In genomic region chr1:115183711-115184259, GRCh38 we compare ENCODE assay signal across 19 cellular contexts.
A peak's percentile ranks its signal among the peaks of the same experiment; 100 is the strongest.
DNase-seq lines count a peak whose midpoint lies in the region; ATAC-seq and TF ChIP-seq lines count a peak whose summit lies in the region.
"Had no signal": no experiment of that assay in that cellular context is flagged by ENCODE, and none has a peak within 500 bp of the region (broad histone marks: within the 10 kb centered on the region; RNA-seq: fewer than 3 reads in every experiment).

No MANE protein-coding gene starts in this region.

- H3K4me3 ChIP-seq in SJSA1 (no peak overlapping the region), heart left ventricle (no peak overlapping the region)
- H3K4me3 ChIP-seq: gastroesophageal sphincter, MG63, Peyer's patch had no signal

- no peak for ATAC-seq in heart left ventricle
- no peak for ATAC-seq in GM21619 (IDR thresholded peaks at IDR 0.05; ENCODE audit: unreplicated experiment)
- no peak for ATAC-seq in HG03354 (IDR thresholded peaks at IDR 0.05; ENCODE audit: poor library complexity, severe bottlenecking, unreplicated experiment)
- ATAC-seq: effector memory CD8-positive, alpha-beta T cell; gastroesophageal sphincter; T-cell had no signal

- no peaks in the 10 kb centered on the region for H3K9me3 ChIP-seq in SJSA1 (replicated peaks)
- H3K9me3 ChIP-seq in heart left ventricle: no peaks in the 10 kb centered on the region
- H3K9me3 ChIP-seq: gastroesophageal sphincter, MG63, Peyer's patch had no signal

- H3K36me3 ChIP-seq in SJSA1: no peaks in the 10 kb centered on the region
- no peaks in the 10 kb centered on the region for H3K36me3 ChIP-seq in heart left ventricle
- H3K36me3 ChIP-seq: gastroesophageal sphincter, MG63, Peyer's patch had no signal

- no peak for TF ChIP-seq POLR2A in heart left ventricle (IDR thresholded peaks at IDR 0.05)

- H3K4me1 ChIP-seq in SJSA1 (replicated peaks) (peaks cover 41% of the 10 kb centered on the region), heart left ventricle (peaks cover 4 to 40% (median 17%) of the 10 kb centered on the region in 12 donors)
- H3K4me1 ChIP-seq: parathyroid adenoma, Peyer's patch had no signal

- 46 to 65% (median 53%) methylated on average over 8 of the region's 8 CpGs for WGBS in heart left ventricle, 4 donors

- H3K27ac ChIP-seq in SJSA1 (peak overlapping the region; percentile 58; the same call in 1 of the 2 replicates), heart left ventricle (peak overlapping the region; percentile 79 to 96 (median 88))
- H3K27ac ChIP-seq: parathyroid adenoma, Peyer's patch had no signal

- DNase-seq in EH (ENCODE audit: low read depth) (peak; percentile 42), SJSA1 (ENCODE audit: low read depth in 1 of 2, low spot score in 2 of 2) (no peak), heart left ventricle (peak in 2 of 5 donors; percentile 30 to 61), renal cortical epithelial cell (ENCODE audit: low read depth) (peak; percentile 41), SHP77 (lab: John Stamatoyannopoulos, UW) (no peak)
- DNase-seq in stimulated activated naive CD4-positive, alpha-beta T cell treated with Interleukin-2 at 50 U/mL for 16 hours (lab: John Stamatoyannopoulos, UW): no peak
- DNase-seq: activated CD4-positive, CD25-positive, alpha-beta regulatory T cell; activated naive CD4-positive, alpha-beta T cell treated with anti-CD3 and anti-CD28 coated beads, Interleukin-2, amount 50 U/mL, for 16 hours; AML-193; effector memory CD8-positive, alpha-beta T cell; MG63; NCI-H2081; NCI-H69; Peyer's patch; T-cell had no signal

- no peak for TF ChIP-seq CTCF in heart left ventricle (IDR thresholded peaks at IDR 0.05)

- intact Hi-C loops in heart left ventricle (cut with DNase I): loop anchor here in 1 of 10 donors (2.0 kb wide), 1 partner anchor 67 kb away; no protein-coding TSS in a partner anchor

- H3K27me3 ChIP-seq in SJSA1 (replicated peaks) (no peaks in the 10 kb centered on the region), heart left ventricle (no peaks in the 10 kb centered on the region)
- H3K27me3 ChIP-seq: gastroesophageal sphincter, MG63, Peyer's patch had no signal

Comparison
In these comparisons a context has a peak if more than half of its experiments do, and no peak if none do; other contexts are left out.
1. DNase-seq: peak in EH (single experiment) and renal cortical epithelial cell (single experiment); none in SJSA1 (0 of 2), stimulated activated naive CD4-positive, alpha-beta T cell treated with Interleukin-2 at 50 U/mL for 16 hours (single experiment) and SHP77 (0 of 2).